In the genomic region with DNA sequence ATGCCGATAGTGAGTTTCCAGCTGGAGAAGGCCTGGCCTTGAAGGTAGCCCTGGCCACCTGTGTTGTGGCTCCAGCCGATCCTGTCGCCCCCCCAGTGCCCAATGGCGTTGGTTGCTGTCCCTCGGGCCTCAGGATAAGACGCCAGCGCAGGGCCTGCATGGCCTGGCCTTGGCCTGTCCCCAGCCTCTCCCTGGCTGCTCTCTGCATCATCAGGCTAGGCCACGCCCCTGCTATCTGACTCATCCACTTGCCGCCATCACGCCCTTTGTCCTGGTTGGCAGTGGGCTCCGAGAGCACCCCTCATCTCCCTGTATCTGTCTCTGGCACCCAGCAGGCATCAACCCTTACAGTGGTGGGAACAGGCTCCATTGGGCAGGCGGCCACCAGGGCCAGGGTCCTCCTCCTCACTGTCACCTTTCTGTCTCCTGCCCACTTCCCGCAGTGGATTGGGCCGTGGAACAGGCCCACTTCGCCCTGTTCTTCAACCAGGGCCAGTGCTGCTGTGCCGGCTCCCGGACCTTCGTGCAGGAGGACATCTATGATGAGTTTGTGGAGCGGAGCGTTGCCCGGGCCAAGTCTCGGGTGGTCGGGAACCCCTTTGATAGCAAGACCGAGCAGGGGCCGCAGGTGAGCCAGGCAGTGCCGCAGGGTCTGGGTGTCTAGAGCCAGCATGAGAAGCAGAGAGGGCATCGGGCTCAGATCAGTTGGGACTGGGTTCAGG, we compare ENCODE assay signal across 14 cellular contexts. TPM values are rescaled to one million over a fixed set of nuclear protein-coding genes. Genes with fewer than 3 reads are reported as not detected.
DNase-seq lines count a peak whose midpoint lies in the region; ATAC-seq, FAIRE-seq and TF ChIP-seq lines count a peak whose summit lies in the region.
"Had no signal": no experiment of that assay in that cellular context is flagged by ENCODE, and none has a peak within 500 bp of the region (broad histone marks: within the 10 kb centered on the region; RNA-seq: fewer than 3 reads in every experiment).

No MANE protein-coding gene starts in this region.

- TF ChIP-seq POLR2A in K562 (conservative IDR thresholded peaks at IDR 0.05) = no peak

- H3K27me3 ChIP-seq in K562 (ENCODE audit: control insufficient read depth in 2 of 2, insufficient read depth in 2 of 2, low read length in 2 of 2) (no peaks in the 10 kb centered on the region; a peak in 1 of 5 replicates), left ventricle myocardium inferior (ENCODE audit: low read depth) (no peaks in the 10 kb centered on the region), rectal smooth muscle tissue (ENCODE audit: control insufficient read depth, insufficient read depth, low read length) (no peaks in the 10 kb centered on the region)
- H3K27me3 ChIP-seq: BLaER1 had no signal

- H3K27ac ChIP-seq in K562 (ENCODE audit: extremely low read depth, low read depth, low read length) (0 out of 3 replicates have a peak overlapping the region, but pooled peaks have one; percentile 42), left ventricle myocardium inferior (replicated peaks) (peak overlapping the region; percentile 76), rectal smooth muscle tissue (ENCODE audit: low read depth, low read length) (peak overlapping the region; percentile 27)
- H3K27ac ChIP-seq: BLaER1 had no signal

- CTCF ChIA-PET in K562 (lab: Yijun Ruan, JAX; ENCODE audit: low intra/inter-chr PET ratio) = no interaction called here

- WGBS in K562 (ENCODE audit: insufficient coverage, low coverage, missing lambda C conversion rate) = 68% methylated on average over 27 of the region's 27 CpGs

- ATAC-seq in K562 (peak; percentile 91), HG02852 (IDR thresholded peaks at IDR 0.05; ENCODE audit: unreplicated experiment) (no peak), HG03457 (IDR thresholded peaks at IDR 0.05; ENCODE audit: unreplicated experiment) (no peak)
- ATAC-seq: activated CD4-positive, CD25-positive, alpha-beta regulatory T cell treated with anti-CD3 and anti-CD28 coated beads, Interleukin-2, amount 50 U/mL, for 24 hours had no signal

- POLR2A ChIA-PET in K562 (lab: Yijun Ruan, JAX) = interaction anchor here (0.7 to 1.0 kb wide), 4 partner anchors 9 to 24 kb away, joined by 3 to 4 read pairs (median 3); no protein-coding TSS in a partner anchor

- TF ChIP-seq EP300 in K562 (IDR thresholded peaks at IDR 0.05; ENCODE audit: low read length) = no peak

- H3K9me3 ChIP-seq in K562 (replicated peaks; ENCODE audit: control insufficient read depth, insufficient read depth, low read depth, low read length) = no peaks in the 10 kb centered on the region
- H3K9me3 ChIP-seq in left ventricle myocardium inferior (replicated peaks) = no peaks in the 10 kb centered on the region
- H3K9me3 ChIP-seq: BLaER1 had no signal

- H4K20me1 ChIP-seq in K562 (replicated peaks; ENCODE audit: control insufficient read depth, insufficient read depth, low read length) = no peaks in the 10 kb centered on the region
- H4K20me1 ChIP-seq: BLaER1 had no signal

- peak; percentile 19 for DNase-seq in EH (ENCODE audit: low read depth)
- peak; percentile 67 to 82 (median 72) for DNase-seq in K562 (ENCODE audit: extremely low read depth in 1 of 4, low spot score in 3 of 4)
- DNase-seq in left ventricle myocardium inferior = peak; percentile 55
- DNase-seq in NCI-H187 treated with DMSO at 0.1 percent for 48 hours (lab: John Stamatoyannopoulos, UW) = no peak
- DNase-seq in NCI-H2081 treated with DMSO at 0.1 percent for 48 hours (lab: John Stamatoyannopoulos, UW) = no peak
- DNase-seq: activated effector memory CD4-positive, alpha-beta T cell treated with anti-CD3 and anti-CD28 coated beads, Interleukin-2, amount 50 U/mL, for 16 hours; MM.1S; NCI-H524 treated with DMSO at 0.1 percent for 48 hours had no signal

- H3K79me2 ChIP-seq in K562 (ENCODE audit: control insufficient read depth, insufficient read depth, low read length) = no peaks in the 10 kb centered on the region

- intact Hi-C loops in K562 (cut with micrococcal nuclease) = no loop called here
- intact Hi-C loops in left ventricle myocardium inferior (cut with micrococcal nuclease) = no loop called here

- FAIRE-seq in K562 (lab: Jason Lieb, UNC) = peak; percentile 91

- peak overlapping the region; percentile 0 to 75; a peak in 3 of 4 replicates for H3K9ac ChIP-seq in K562 (ENCODE audit: insufficient read depth in 1 of 2, low read depth in 2 of 2, low read length in 2 of 2)
- H3K9ac ChIP-seq in rectal smooth muscle tissue (ENCODE audit: low read length) = no peak overlapping the region
- H3K9ac ChIP-seq: BLaER1 had no signal

- no peak for TF ChIP-seq RAD21 in K562 (CRISPR knock-in tag; conservative IDR thresholded peaks at IDR 0.05 in 1 of 2, IDR thresholded peaks at IDR 0.05 in 1 of 2)

- peaks cover 2% of the 10 kb centered on the region for H3K9me1 ChIP-seq in K562 (ENCODE audit: control insufficient read depth, insufficient read depth, low read length)

- TF ChIP-seq CTCF in K562 (IDR thresholded peaks at IDR 0.05 in 2 of 3, conservative IDR thresholded peaks at IDR 0.05 in 1 of 3; ENCODE audit: insufficient read depth in 2 of 3, low read depth in 1 of 3, low read length in 3 of 3) (no peak), left ventricle myocardium inferior (IDR thresholded peaks at IDR 0.05; ENCODE audit: borderline replicate concordance) (no peak)

- BruUV-seq in K562 (replicated peaks; lab: Mats Ljungman, UMichigan) = no TSS peak

- H3K36me3 ChIP-seq in K562 (ENCODE audit: control insufficient read depth, insufficient read depth, low read length) (peaks cover 15% of the 10 kb centered on the region; the same call in 2 of the 3 replicates), left ventricle myocardium inferior (peaks cover 79% of the 10 kb centered on the region), rectal smooth muscle tissue (ENCODE audit: control insufficient read depth, insufficient read depth, low read length) (peaks cover 48% of the 10 kb centered on the region)

- no peak overlapping the region for H3K4me2 ChIP-seq in K562 (ENCODE audit: insufficient read depth, low read length)
- H3K4me2 ChIP-seq: BLaER1 had no signal

- H3K4me3 ChIP-seq in K562 (no peak overlapping the region), left ventricle myocardium inferior (no peak overlapping the region), rectal smooth muscle tissue (ENCODE audit: low read length) (no peak overlapping the region)
- H3K4me3 ChIP-seq: BLaER1, coronary artery had no signal

- H3K4me1 ChIP-seq in K562 (replicated peaks in 1 of 2; ENCODE audit: control insufficient read depth in 2 of 2, insufficient read depth in 2 of 2, low read length in 2 of 2) = peaks cover 0 to 20% of the 10 kb centered on the region in 2 experiments; a peak in 4 of 5 replicates
- H3K4me1 ChIP-seq in left ventricle myocardium inferior = peaks cover 25% of the 10 kb centered on the region
- H3K4me1 ChIP-seq in rectal smooth muscle tissue (ENCODE audit: control insufficient read depth, insufficient read depth, low read length) = no peaks in the 10 kb centered on the region

- in situ Hi-C loops in K562 (cut with MboI) = no loop called here

- peak overlapping the region; percentile 82 for H2AFZ ChIP-seq in K562 (ENCODE audit: low read depth, low read length)

RNA-seq across cellular contexts. Expression of a gene that starts 25.6 kb away (rescaled TPM):
- total RNA-seq in K562 (2011; cell fraction: chromatin; rRNA removed; ENCODE audit: low replicate concordance) = 6.3 and 6.8 TPM in 2 replicates
- 6.7 and 7.5 TPM in 2 replicates for total RNA-seq in K562 (2011; cell fraction: nucleolus; rRNA removed)
- total RNA-seq in K562 (2011; cell fraction: nucleoplasm; rRNA removed) = 3.4 and 6.2 TPM in 2 replicates
- total RNA-seq in K562 (2014; rRNA removed) (15.7 and 19.1 TPM in 2 replicates), K562 (2014; rRNA removed; fragmentation: Illumina TruSeq; extraction: Trizol) (7.4 TPM in 2 replicates), K562 (2015; rRNA removed; fragmentation: Illumina TruSeq; extraction: Trizol) (11.9 and 12.2 TPM in 2 replicates), K562 (2021) (22.5 and 23.4 TPM in 2 replicates), left ventricle myocardium inferior (381 TPM)
- polyA plus RNA-seq in K562 (2011; rRNA removed) (12.0 and 30.2 TPM in 2 replicates), K562 (2014; fragmentation: Illumina TruSeq; extraction: Trizol) (12.6 and 14.9 TPM in 2 replicates), K562 (2014; fragmentation: Nextera tagmentation; extraction: Ambion mirVana) (1 to 10 TPM; 1.9 to 5.4 TPM), K562 (2014; rRNA removed) (16.6 and 18.1 TPM in 2 replicates)
- polyA plus RNA-seq in K562 (2011; cell fraction: cytosol; rRNA removed) = 13.3 and 29.7 TPM in 2 replicates
- polyA plus RNA-seq in K562 (2011; cell fraction: nucleus; rRNA removed) = 20.7 and 39.0 TPM in 2 replicates
- polyA plus RNA-seq in K562 (2012) = 21.9 and 68.2 TPM in 2 replicates
- polyA minus RNA-seq in K562 (2011; rRNA and poly(A)+ RNA removed) = 8.8 and 14.7 TPM in 2 replicates
- 7.3 and 27.7 TPM in 2 replicates for polyA minus RNA-seq in K562 (2011; cell fraction: cytosol; rRNA and poly(A)+ RNA removed)
- 2.0 and 6.4 TPM in 2 replicates for polyA minus RNA-seq in K562 (2011; cell fraction: nucleus; rRNA and poly(A)+ RNA removed)

RNA-seq across cellular contexts. Expression of a gene that starts 49.7 kb away (rescaled TPM):
- 253 and 262 TPM in 2 replicates for total RNA-seq in K562 (2011; cell fraction: chromatin; rRNA removed; ENCODE audit: low replicate concordance)
- total RNA-seq in K562 (2011; cell fraction: nucleolus; rRNA removed) = 113 and 120 TPM in 2 replicates
- 147 and 191 TPM in 2 replicates for total RNA-seq in K562 (2011; cell fraction: nucleoplasm; rRNA removed)
- total RNA-seq in K562 (2014; rRNA removed) (61.3 and 63.3 TPM in 2 replicates), K562 (2014; rRNA removed; fragmentation: Illumina TruSeq; extraction: Trizol) (56.7 and 60.4 TPM in 2 replicates), K562 (2015; rRNA removed; fragmentation: Illumina TruSeq; extraction: Trizol) (55.3 and 57.6 TPM in 2 replicates), K562 (2021) (61.5 and 72.1 TPM in 2 replicates), left ventricle myocardium inferior (26.2 TPM)
- polyA plus RNA-seq in K562 (2011; rRNA removed) (67.0 and 68.4 TPM in 2 replicates), K562 (2014; fragmentation: Illumina TruSeq; extraction: Trizol) (57.1 and 58.4 TPM in 2 replicates), K562 (2014; fragmentation: Nextera tagmentation; extraction: Ambion mirVana) (10 to 100 TPM; 11.6 to 17.7 TPM), K562 (2014; rRNA removed) (55.2 and 67.0 TPM in 2 replicates)
- polyA plus RNA-seq in K562 (2011; cell fraction: cytosol; rRNA removed) = 33.8 and 42.8 TPM in 2 replicates
- 115 and 122 TPM in 2 replicates for polyA plus RNA-seq in K562 (2011; cell fraction: nucleus; rRNA removed)
- polyA plus RNA-seq in K562 (2012) = 34.4 and 40.8 TPM in 2 replicates
- 75.6 and 82.4 TPM in 2 replicates for polyA minus RNA-seq in K562 (2011; rRNA and poly(A)+ RNA removed)
- polyA minus RNA-seq in K562 (2011; cell fraction: cytosol; rRNA and poly(A)+ RNA removed) = 29.0 and 35.3 TPM in 2 replicates
- polyA minus RNA-seq in K562 (2011; cell fraction: nucleus; rRNA and poly(A)+ RNA removed) = 34.1 and 67.4 TPM in 2 replicates

Comparison
In these comparisons a context has a peak if more than half of its experiments do, and no peak if none do; other contexts are left out.
1. DNase-seq: peak in EH (single experiment), K562 (4 of 4) and left ventricle myocardium inferior (single experiment); none in NCI-H187 treated with DMSO at 0.1 percent for 48 hours (single experiment) and NCI-H2081 treated with DMSO at 0.1 percent for 48 hours (single experiment).
2. RNA of a gene that starts 25.6 kb away (total RNA-seq): 381 TPM in left ventricle myocardium inferior (single experiment); 3.4 to 23.4 TPM in K562; every median in the first group is over 10 times any median in the second.
3. Peak in every context shown above with its lines, with median percentiles within 50 percentile points of each other: H3K27ac ChIP-seq.